8 cellular contexts compared by ENCODE assay signal in genomic region chr1:21490774-21491482, GRCh38. TPM values are rescaled to one million over a fixed set of nuclear protein-coding genes. Genes with fewer than 3 reads are reported as not detected.
DNase-seq lines count a peak whose midpoint lies in the region; ATAC-seq and TF ChIP-seq lines count a peak whose summit lies in the region.

No MANE protein-coding gene starts in this region.

- peaks cover 4% of the 10 kb centered on the region for H3K27me3 Mint-ChIP-seq in glutamatergic neuron (ENCODE audit: unreplicated experiment)

- peak; percentile 33 for DNase-seq in ACHN
- peak; percentile 68 for DNase-seq in GM04503 (ENCODE audit: low read depth)
- peak; percentile 57 for DNase-seq in RPMI7951 (ENCODE audit: low read depth)
- peak; percentile 74 for DNase-seq in epithelial cell of esophagus (ENCODE audit: low read depth)
- no peak for DNase-seq in sciatic nerve (ENCODE audit: low spot score)
- DNase-seq in glutamatergic neuron: no peak
- DNase-seq in NCI-H1436 treated with DMSO at 0.1 percent for 48 hours (lab: John Stamatoyannopoulos, UW): no peak

- H3K9me3 Mint-ChIP-seq in glutamatergic neuron (ENCODE audit: unreplicated experiment): peaks cover 2% of the 10 kb centered on the region

- H3K4me3 ChIP-seq in epithelial cell of esophagus (ENCODE audit: low read length): no peak overlapping the region

- no peak overlapping the region for H3K27ac Mint-ChIP-seq in glutamatergic neuron (ENCODE audit: unreplicated experiment)

- in situ Hi-C loops in ACHN (cut with HindIII; ENCODE audit: low pct_ligation_motif_present, low pct_unique_long_range_greater_than_20kb, low sequenced_read_pairs): no loop called here

- H3K4me1 Mint-ChIP-seq in glutamatergic neuron (ENCODE audit: low read depth, unreplicated experiment): no peaks in the 10 kb centered on the region

- TF ChIP-seq CTCF in epithelial cell of esophagus (IDR thresholded peaks at IDR 0.05; ENCODE audit: insufficient read depth, low read depth, low read length, missing control alignments) (peak; percentile 66), glutamatergic neuron (IDR thresholded peaks at IDR 0.05; ENCODE audit: partially characterized antibody, unreplicated experiment) (no peak)

- H3K4me3 Mint-ChIP-seq in glutamatergic neuron (ENCODE audit: unreplicated experiment): no peak overlapping the region

- H3K36me3 Mint-ChIP-seq in glutamatergic neuron (ENCODE audit: unreplicated experiment): no peaks in the 10 kb centered on the region

- ATAC-seq in sciatic nerve: peak; percentile 36
- no peak for ATAC-seq in HG03342 (IDR thresholded peaks at IDR 0.05; ENCODE audit: unreplicated experiment)

- intact Hi-C loops in sciatic nerve (cut with DNase I): no loop called here

RNA-seq across cellular contexts. Expression of gene ALPL, which starts 18.3 kb away (rescaled TPM):
- total RNA-seq in RPMI7951 (2014; rRNA removed; shearing (Covaris generic)): 1.3 and 3.4 TPM in 2 replicates
- total RNA-seq in sciatic nerve: 14.6 TPM
- 10.0 TPM for total RNA-seq in glutamatergic neuron (ENCODE audit: unreplicated experiment)

RNA-seq across cellular contexts. Expression of gene NBPF3, which starts 51.0 kb away (rescaled TPM):
- 5.5 and 8.0 TPM in 2 replicates for total RNA-seq in RPMI7951 (2014; rRNA removed; shearing (Covaris generic))
- total RNA-seq in sciatic nerve (4.7 TPM), glutamatergic neuron (ENCODE audit: unreplicated experiment) (3.1 TPM)

Comparison
In these comparisons a context has a peak if more than half of its experiments do, and no peak if none do; other contexts are left out.
1. DNase-seq: peak in ACHN (single experiment), GM04503 (single experiment), RPMI7951 (single experiment) and epithelial cell of esophagus (single experiment); none in sciatic nerve (single experiment), glutamatergic neuron (single experiment) and NCI-H1436 treated with DMSO at 0.1 percent for 48 hours (single experiment).